ENCODE assay signal across 18 cellular contexts in genomic region chr12:23576372-23576771, GRCh38.
DNase-seq lines count a peak whose midpoint lies in the region; ATAC-seq and TF ChIP-seq lines count a peak whose summit lies in the region.
"Had no signal": no experiment of that assay in that cellular context is flagged by ENCODE, and none has a peak within 500 bp of the region (broad histone marks: within the 10 kb centered on the region; RNA-seq: fewer than 3 reads in every experiment).

No MANE protein-coding gene starts in this region.

- no peak overlapping the region for H3K4me3 ChIP-seq in lower lobe of right lung
- no peak overlapping the region for H3K4me3 ChIP-seq in transverse colon
- H3K4me3 ChIP-seq: vagina had no signal

- TF ChIP-seq CTCF in lower lobe of right lung (IDR thresholded peaks at IDR 0.05), result no peak
- no peak for TF ChIP-seq CTCF in transverse colon (IDR thresholded peaks at IDR 0.05)

- H3K27me3 ChIP-seq in lower lobe of right lung (ENCODE audit: low read depth) (no peaks in the 10 kb centered on the region), transverse colon (no peaks in the 10 kb centered on the region)
- H3K27me3 ChIP-seq: vagina had no signal

- H3K36me3 ChIP-seq in lower lobe of right lung, result no peaks in the 10 kb centered on the region
- no peaks in the 10 kb centered on the region for H3K36me3 ChIP-seq in transverse colon
- H3K36me3 ChIP-seq: vagina had no signal

- TF ChIP-seq POLR2A in transverse colon (IDR thresholded peaks at IDR 0.05), result no peak

- in situ Hi-C loops in transverse colon (cut with MboI; ENCODE audit: low pct_ligation_motif_present in 1 of 4, low pct_unique_long_range_greater_than_20kb in 1 of 4, low sequenced_read_pairs in 3 of 4), result no loop called here

- no peak overlapping the region for H3K27ac ChIP-seq in lower lobe of right lung
- no peak overlapping the region for H3K27ac ChIP-seq in transverse colon
- H3K27ac ChIP-seq: vagina had no signal

- H3K4me1 ChIP-seq in lower lobe of right lung (no peaks in the 10 kb centered on the region), transverse colon (peaks cover 0 to 2% (median 0%) of the 10 kb centered on the region in 4 donors)
- H3K4me1 ChIP-seq: vagina had no signal

- 67 to 71% methylated on average over 2 of the region's 2 CpGs for WGBS in transverse colon (ENCODE audit: low coverage in 1 of 2), 2 donors

- ATAC-seq in GM18511 (IDR thresholded peaks at IDR 0.05; ENCODE audit: unreplicated experiment) (peak; percentile 90), GM21360 (IDR thresholded peaks at IDR 0.05; ENCODE audit: unreplicated experiment) (peak; percentile 62), HG02870 (IDR thresholded peaks at IDR 0.05; ENCODE audit: unreplicated experiment) (peak; percentile 81), HG03457 (IDR thresholded peaks at IDR 0.05; ENCODE audit: unreplicated experiment) (peak; percentile 69), lower lobe of right lung (no peak)
- ATAC-seq: activated CD4-positive, alpha-beta T cell treated with anti-CD3 and anti-CD28 coated beads for 36 hours; activated T-cell treated with anti-CD3 and anti-CD28 coated beads, Interleukin-2, amount 50 U/mL, for 4 hours had no signal

- intact Hi-C loops in lower lobe of right lung (cut with DNase I) (no loop called here), transverse colon (cut with DNase I; ENCODE audit: low total_unique reads) (no loop called here)

- DNase-seq in SKM-1 treated with dmso at 0.1 percent for 144 hours (lab: John Stamatoyannopoulos, UW; ENCODE audit: unreplicated experiment) (no peak), kidney glomerular epithelial cell (lab: John Stamatoyannopoulos, UW) (no peak), lower lobe of right lung (no peak), transverse colon (no peak)
- DNase-seq: activated CD4-positive, alpha-beta T cell treated with anti-CD3 and anti-CD28 coated beads for 36 hours; activated T-cell treated with anti-CD3 and anti-CD28 coated beads, Interleukin-2, amount 50 U/mL, for 4 hours; aorta; DMS 273 treated with DMSO at 0.1 percent for 48 hours; foreskin fibroblast; HFFc6; Karpas-422; midbrain; SW 1271 had no signal

- no peaks in the 10 kb centered on the region for H3K9me3 ChIP-seq in lower lobe of right lung
- H3K9me3 ChIP-seq in transverse colon, result no peaks in the 10 kb centered on the region
- H3K9me3 ChIP-seq: vagina had no signal

- TF ChIP-seq EP300 in transverse colon (IDR thresholded peaks at IDR 0.05; ENCODE audit: low read depth), result no peak

Comparison
In these comparisons a context has a peak if more than half of its experiments do, and no peak if none do; other contexts are left out.
1. ATAC-seq: peak in GM18511 (single experiment), GM21360 (single experiment), HG02870 (single experiment) and HG03457 (single experiment); none in lower lobe of right lung (0 of 2).